ENCODE assay signal across 23 cellular contexts in the genomic region with DNA sequence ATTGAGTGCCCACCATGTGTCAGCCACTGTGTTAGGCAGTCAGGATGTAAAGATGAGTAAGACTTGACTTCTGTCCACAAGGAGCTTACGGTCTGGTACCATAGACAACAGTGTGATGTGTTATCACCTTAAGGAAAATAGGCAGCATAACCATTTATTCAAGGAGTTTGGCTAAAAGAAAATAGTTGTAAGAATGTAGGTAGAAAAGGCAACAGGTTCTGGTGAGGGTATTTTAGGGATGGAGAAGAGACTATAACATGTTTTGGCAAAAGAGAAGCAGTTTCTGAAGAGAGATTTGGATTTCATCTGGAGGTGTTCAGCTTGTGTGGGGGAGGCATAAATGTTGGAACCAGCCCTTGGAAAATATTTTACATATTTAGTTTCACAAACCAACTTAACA.
"Had no signal": no experiment of that assay in that cellular context is flagged by ENCODE, and none has a peak within 500 bp of the region (broad histone marks: within the 10 kb centered on the region; RNA-seq: fewer than 3 reads in every experiment).

No MANE protein-coding gene starts in this region.

- H3K27ac ChIP-seq: colonic mucosa, epithelial cell of prostate, foreskin keratinocyte, heart right ventricle, left lung, lower lobe of right lung had no signal

- H3K27ac Mint-ChIP-seq: dendritic cell treated with granulocyte-macrophage colony-stimulating factor and Interleukin-4, amounts not matched to agents 40 ng/mL and 50 ng/mL, for 4 days; effector memory CD8-positive, alpha-beta T cell; endodermal cell; mesothelial cell of epicardium; naive B cell; naive thymus-derived CD8-positive, alpha-beta T cell had no signal

- H3K36me3 Mint-ChIP-seq: naive B cell had no signal

- ATAC-seq: effector memory CD8-positive, alpha-beta T cell; esophagus mucosa; foreskin keratinocyte; heart right ventricle; left lung; left ventricle myocardium superior; lower lobe of right lung; mucosa of descending colon; naive thymus-derived CD8-positive, alpha-beta T cell had no signal

- H3K4me3 ChIP-seq: colonic mucosa, heart right ventricle, left lung, lower lobe of right lung, mucosa of descending colon had no signal

- H3K36me3 ChIP-seq: left lung had no signal

- H3K4me1 ChIP-seq: colonic mucosa, foreskin keratinocyte, heart right ventricle, left lung, lower lobe of right lung had no signal

- H3K27me3 Mint-ChIP-seq: effector memory CD8-positive, alpha-beta T cell had no signal

- H3K4me3 Mint-ChIP-seq: dendritic cell treated with granulocyte-macrophage colony-stimulating factor and Interleukin-4, amounts not matched to agents 40 ng/mL and 50 ng/mL, for 4 days; effector memory CD8-positive, alpha-beta T cell; endodermal cell; mesothelial cell of epicardium; naive B cell; naive thymus-derived CD8-positive, alpha-beta T cell had no signal

- H3K27me3 ChIP-seq: colonic mucosa, foreskin keratinocyte, heart right ventricle, left lung had no signal

- H3K4me1 Mint-ChIP-seq: endodermal cell; mesothelial cell of epicardium; naive B cell; naive thymus-derived CD8-positive, alpha-beta T cell had no signal

- H3K9me3 ChIP-seq: colonic mucosa, heart right ventricle, left lung, lower lobe of right lung, mucosa of descending colon had no signal

- H3K9me3 Mint-ChIP-seq: dendritic cell treated with granulocyte-macrophage colony-stimulating factor and Interleukin-4, amounts not matched to agents 40 ng/mL and 50 ng/mL, for 4 days; effector memory CD8-positive, alpha-beta T cell; endodermal cell; mesothelial cell of epicardium; naive B cell; naive thymus-derived CD8-positive, alpha-beta T cell had no signal

- DNase-seq: colonic mucosa; cortex of kidney; effector CD8-positive, alpha-beta T cell; effector memory CD8-positive, alpha-beta T cell; endodermal cell; erythroblast; foreskin keratinocyte; glutamatergic neuron; head of caudate nucleus; heart right ventricle; hippocampal formation; left cardiac atrium; left lung; left ventricle myocardium superior; lower lobe of right lung; mesenchymal stem cell; mucosa of descending colon; naive B cell; naive thymus-derived CD8-positive, alpha-beta T cell had no signal
